Comparison of ENCODE assay signal across 10 cellular contexts in the genomic region with DNA sequence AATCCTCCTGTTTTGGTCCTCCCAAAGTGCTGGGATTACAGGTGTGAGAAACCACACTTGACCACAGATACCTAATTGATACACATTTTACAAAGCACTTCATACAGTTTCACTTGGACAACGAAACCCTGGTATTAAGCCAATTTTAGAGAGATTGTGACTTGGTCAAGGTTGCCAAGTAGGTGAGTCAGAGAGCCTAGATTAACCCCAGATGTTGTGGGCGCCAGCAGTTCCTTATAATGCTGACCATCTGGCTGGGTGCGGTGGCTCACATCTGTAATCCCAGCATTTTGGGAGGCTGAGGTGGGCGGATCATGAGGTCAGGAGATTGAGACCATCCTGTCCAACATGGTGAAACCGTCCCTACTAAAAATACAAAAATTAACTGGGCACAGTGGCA. TPM values are rescaled to one million over a fixed set of nuclear protein-coding genes. Genes with fewer than 3 reads are reported as not detected.
DNase-seq lines count a peak whose midpoint lies in the region; ATAC-seq and TF ChIP-seq lines count a peak whose summit lies in the region.
"Had no signal": no experiment of that assay in that cellular context is flagged by ENCODE, and none has a peak within 500 bp of the region (broad histone marks: within the 10 kb centered on the region; RNA-seq: fewer than 3 reads in every experiment).

No MANE protein-coding gene starts in this region.

- H3K27me3 ChIP-seq in left lung, result no peaks in the 10 kb centered on the region

- no peak overlapping the region for H3K27ac ChIP-seq in left lung
- H3K27ac ChIP-seq: epithelial cell of prostate had no signal

- peaks cover 3 to 6% of the 10 kb centered on the region in 2 donors for H3K4me1 ChIP-seq in left lung

- peak; percentile 33 for ATAC-seq in left lung

- peak; percentile 24 for DNase-seq in DMS 273 treated with DMSO at 0.1 percent for 48 hours (lab: John Stamatoyannopoulos, UW)
- DNase-seq in M059J (ENCODE audit: low read depth), result peak; percentile 81
- DNase-seq in astrocyte of the hippocampus (ENCODE audit: low read depth, low spot score), result peak; percentile 35
- no peak for DNase-seq in left lung
- no peak for DNase-seq in NCI-H2227 treated with DMSO at 0.1 percent for 48 hours (lab: John Stamatoyannopoulos, UW)
- DNase-seq in hippocampal formation (lab: John Stamatoyannopoulos, UW), result no peak
- no peak for DNase-seq in DMS153 treated with DMSO at 0.1 percent for 48 hours (lab: John Stamatoyannopoulos, UW; ENCODE audit: unreplicated experiment)
- DNase-seq in activated gamma-delta T cell (lab: John Stamatoyannopoulos, UW), result no peak
- DNase-seq: NCI-H524 had no signal

- TF ChIP-seq CTCF in left lung (IDR thresholded peaks at IDR 0.05), result no peak

- peaks cover 0 to 57% of the 10 kb centered on the region in 2 donors for H3K36me3 ChIP-seq in left lung

- no peak overlapping the region for H3K4me3 ChIP-seq in left lung

- intact Hi-C loops in left lung (cut with DNase I), result no loop called here

- no peaks in the 10 kb centered on the region for H3K9me3 ChIP-seq in left lung

RNA-seq across cellular contexts. Expression of a gene that starts 4.9 kb away (rescaled TPM):
- total RNA-seq in M059J (2014; rRNA removed; shearing (Covaris generic)), result 0.12 TPM in 1 of 2 replicates, not detected in the other
- total RNA-seq in left lung, result 1 to 10 TPM in 1 of 2 donors, under 1 TPM in 1; 0.32 to 1.8 TPM

RNA-seq across cellular contexts. Expression of a gene that starts 8.6 kb away (rescaled TPM):
- 669 and 764 TPM in 2 replicates for total RNA-seq in M059J (2014; rRNA removed; shearing (Covaris generic))
- total RNA-seq in left lung, result 100 to 1,000 TPM; 243 to 302 TPM

RNA-seq across cellular contexts. Expression of a gene that starts 18.5 kb away (rescaled TPM):
- total RNA-seq in M059J (2014; rRNA removed; shearing (Covaris generic)), result not detected in 2 replicates
- 1 to 10 TPM in 1 of 2 donors, under 1 TPM in 1; 0.99 to 4.6 TPM for total RNA-seq in left lung

RNA-seq across cellular contexts. Expression of a gene that starts 33.6 kb away (rescaled TPM):
- 106 and 128 TPM in 2 replicates for total RNA-seq in M059J (2014; rRNA removed; shearing (Covaris generic))
- total RNA-seq in left lung, result 100 to 1,000 TPM; 134 to 151 TPM

RNA-seq across cellular contexts. Expression of a gene that starts 46.1 kb away (rescaled TPM):
- 273 and 299 TPM in 2 replicates for total RNA-seq in M059J (2014; rRNA removed; shearing (Covaris generic))
- total RNA-seq in left lung, result 100 to 1,000 TPM in 1 of 2 donors, 10 to 100 TPM in 1; 84.9 to 127 TPM

Comparison
In these comparisons a context has a peak if more than half of its experiments do, and no peak if none do; other contexts are left out.
1. DNase-seq: peak in DMS 273 treated with DMSO at 0.1 percent for 48 hours (single experiment), M059J (single experiment) and astrocyte of the hippocampus (single experiment); none in left lung (0 of 2), NCI-H2227 treated with DMSO at 0.1 percent for 48 hours (single experiment), hippocampal formation (0 of 2), DMS153 treated with DMSO at 0.1 percent for 48 hours (single experiment) and activated gamma-delta T cell (single experiment).